Comparison of ENCODE assay signal across 8 cellular contexts in genomic region chrX:17476411-17476810, GRCh38.
"Had no signal": no experiment of that assay in that cellular context is flagged by ENCODE, and none has a peak within 500 bp of the region (broad histone marks: within the 10 kb centered on the region; RNA-seq: fewer than 3 reads in every experiment).

No MANE protein-coding gene starts in this region.

- DNase-seq: GOT3, H7, IMR-90, KG1 had no signal

- H3K4me1 ChIP-seq: HAP-1 had no signal

- ATAC-seq: HCT116, K562 had no signal

- H3K4me3 ChIP-seq: HAP-1, K562 had no signal

- FAIRE-seq: HTR-8/SVneo, K562 had no signal

- H3K36me3 ChIP-seq: HAP-1 had no signal

- H3K9me3 ChIP-seq: HAP-1 had no signal
